In genomic region chr1:246569248-246570238, GRCh38 we compare ENCODE assay signal across 8 cellular contexts. TPM values are rescaled to one million over a fixed set of nuclear protein-coding genes. Genes with fewer than 3 reads are reported as not detected.
DNase-seq lines count a peak whose midpoint lies in the region; ATAC-seq, FAIRE-seq and TF ChIP-seq lines count a peak whose summit lies in the region.

No MANE protein-coding gene starts in this region.

- ATAC-seq in natural killer cell = peak in 1 of 3 donors; percentile 17

- H3K9me3 Mint-ChIP-seq in astrocyte (ENCODE audit: unreplicated experiment) (peaks cover 6% of the 10 kb centered on the region), natural killer cell (no peaks in the 10 kb centered on the region)

- H3K4me3 Mint-ChIP-seq in astrocyte (ENCODE audit: unreplicated experiment) (no peak overlapping the region), natural killer cell (peak overlapping the region; percentile 68)

- no peak for TF ChIP-seq POLR2A in ovary (IDR thresholded peaks at IDR 0.05)

- H2AFZ ChIP-seq in astrocyte (ENCODE audit: low read depth, low read length) = no peak overlapping the region

- H3K27ac ChIP-seq in astrocyte (ENCODE audit: low read depth, low read length) = no peak overlapping the region
- no peak overlapping the region for H3K27ac ChIP-seq in ovary

- H3K36me3 ChIP-seq in astrocyte (ENCODE audit: insufficient read depth, low read length) (no peaks in the 10 kb centered on the region), ovary (no peaks in the 10 kb centered on the region)

- 68 to 77% (median 70%) methylated on average over 8 of the region's 8 CpGs for WGBS in ovary, 3 donors

- H3K9me3 ChIP-seq in astrocyte (ENCODE audit: insufficient read depth, low read depth, low read length) (no peaks in the 10 kb centered on the region), ovary (no peaks in the 10 kb centered on the region)

- peaks cover 15% of the 10 kb centered on the region for H3K4me1 Mint-ChIP-seq in astrocyte (ENCODE audit: low read depth, unreplicated experiment)
- H3K4me1 Mint-ChIP-seq in natural killer cell = peaks cover 48 to 54% of the 10 kb centered on the region in 2 donors

- H3K36me3 Mint-ChIP-seq in astrocyte (ENCODE audit: low read depth, unreplicated experiment) (no peaks in the 10 kb centered on the region), natural killer cell (no peaks in the 10 kb centered on the region)

- H4K20me1 ChIP-seq in astrocyte (ENCODE audit: insufficient read depth, low read length) = peaks cover 5% of the 10 kb centered on the region

- peak overlapping the region; percentile 1 for H3K9ac ChIP-seq in astrocyte (ENCODE audit: low read length)

- TF ChIP-seq CTCF in astrocyte (IDR thresholded peaks at IDR 0.05; ENCODE audit: insufficient read depth, low read depth, low read length) = no peak
- TF ChIP-seq CTCF in natural killer cell (IDR thresholded peaks at IDR 0.05) = no peak
- no peak for TF ChIP-seq CTCF in ovary (IDR thresholded peaks at IDR 0.05)

- H3K79me2 ChIP-seq in astrocyte (ENCODE audit: insufficient read depth, low read length) = peaks cover 89% of the 10 kb centered on the region

- H3K4me1 ChIP-seq in astrocyte (ENCODE audit: insufficient read depth, low read length) = peaks cover 5% of the 10 kb centered on the region
- peaks cover 7% of the 10 kb centered on the region for H3K4me1 ChIP-seq in ovary (ENCODE audit: insufficient read depth)

- H3K27me3 ChIP-seq in astrocyte (ENCODE audit: insufficient read depth, low read length) (no peaks in the 10 kb centered on the region), ovary (no peaks in the 10 kb centered on the region)

- DNase-seq in EL (peak; percentile 54), NCI-H460 (ENCODE audit: extremely low read depth, low read depth) (peak; percentile 40), astrocyte (ENCODE audit: low read depth) (peak; percentile 17), natural killer cell (no peak), HPDE6-E6E7 (ENCODE audit: extremely low spot score) (no peak), middle frontal gyrus (ENCODE audit: extremely low spot score, low spot score) (no peak), iPS-NIHi7 (ENCODE audit: extremely low spot score) (no peak), ovary (no peak)

- H3K27ac Mint-ChIP-seq in astrocyte (ENCODE audit: unreplicated experiment) (no peak overlapping the region), natural killer cell (peak overlapping the region; percentile 89 to 93)

- intact Hi-C loops in natural killer cell (cut with micrococcal nuclease) = loop anchor here (5.0 kb wide), 1 partner anchor 33 kb away; no protein-coding TSS in a partner anchor
- intact Hi-C loops in ovary (cut with DNase I) = loop anchor here in 3 of 4 donors (5.0 to 10.0 kb wide), 3 partner anchors 125 to 1735 kb away; partner anchors contain the start of gene COX20 (in 1 of the 3)

- peak overlapping the region; percentile 34 for H3K4me2 ChIP-seq in astrocyte (ENCODE audit: low read length)

- H3K4me3 ChIP-seq in astrocyte (ENCODE audit: insufficient read depth, low read depth, low read length) = no peak overlapping the region
- no peak overlapping the region for H3K4me3 ChIP-seq in ovary

- TF ChIP-seq EP300 in ovary (IDR thresholded peaks at IDR 0.05) = no peak

- no peaks in the 10 kb centered on the region for H3K27me3 Mint-ChIP-seq in astrocyte (ENCODE audit: low read depth, unreplicated experiment)
- no peaks in the 10 kb centered on the region for H3K27me3 Mint-ChIP-seq in natural killer cell (ENCODE audit: low read depth in 2 of 2)

- FAIRE-seq in astrocyte (lab: Jason Lieb, UNC) = no peak

RNA-seq across cellular contexts. Expression of gene CNST, which starts 3.3 kb away (rescaled TPM):
- 25.8 and 26.1 TPM in 2 replicates for total RNA-seq in NCI-H460 (2014; rRNA removed; shearing (Covaris generic))
- 10.5 and 15.7 TPM in 2 replicates for polyA plus RNA-seq in NCI-H460 (2014; cell fraction: nucleus; rRNA removed)
- 14.2 and 19.8 TPM in 2 replicates for total RNA-seq in astrocyte
- 10 to 100 TPM; 48.2 to 56.1 (median 49.7) TPM for total RNA-seq in natural killer cell
- 10 to 100 TPM; 16.0 to 31.2 (median 23.5) TPM for total RNA-seq in ovary
- 10 to 100 TPM in 1 of 2 donors, 1 to 10 TPM in 1; 8.7 to 17.3 TPM for polyA plus RNA-seq in ovary

RNA-seq across cellular contexts. Expression of gene TFB2M, which starts 3.5 kb away (rescaled TPM):
- 43.6 and 49.9 TPM in 2 replicates for total RNA-seq in NCI-H460 (2014; rRNA removed; shearing (Covaris generic))
- 29.5 and 36.1 TPM in 2 replicates for polyA plus RNA-seq in NCI-H460 (2014; cell fraction: nucleus; rRNA removed)
- total RNA-seq in astrocyte = 16.3 and 17.3 TPM in 2 replicates
- total RNA-seq in natural killer cell = 10 to 100 TPM; 13.4 to 15.1 (median 15.1) TPM
- 1 to 10 TPM; 7.1 to 9.8 (median 9.0) TPM for total RNA-seq in ovary
- polyA plus RNA-seq in ovary = 1 to 10 TPM; 7.6 to 9.4 TPM

Comparison
In these comparisons a context has a peak if more than half of its experiments do, and no peak if none do; other contexts are left out.
1. DNase-seq: peak in EL (single experiment), NCI-H460 (single experiment) and astrocyte (single experiment); none in natural killer cell (single experiment), HPDE6-E6E7 (single experiment), middle frontal gyrus (single experiment), iPS-NIHi7 (single experiment) and ovary (0 of 5).